ENCODE assay signal across 20 cellular contexts in the genomic region with DNA sequence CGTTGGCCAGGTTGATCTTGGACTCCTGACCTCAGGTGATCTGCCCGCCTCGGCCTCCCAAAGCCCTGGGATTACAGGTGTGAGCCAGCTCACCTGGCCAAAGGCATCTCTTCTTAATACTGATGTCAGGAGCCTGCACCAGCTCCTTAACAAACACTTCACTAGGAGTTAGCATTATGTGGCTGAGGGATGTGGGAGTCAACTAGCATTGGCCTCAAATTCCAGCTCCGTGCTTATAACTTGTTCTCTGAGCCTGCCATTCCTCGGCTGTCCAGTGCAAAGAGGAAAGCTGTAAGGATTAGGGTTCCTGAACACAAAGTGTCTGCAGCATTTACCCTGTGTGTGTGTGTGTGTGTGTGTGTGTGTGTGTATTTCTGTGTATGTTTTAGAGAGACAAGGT.
"Had no signal": no experiment of that assay in that cellular context is flagged by ENCODE, and none has a peak within 500 bp of the region (broad histone marks: within the 10 kb centered on the region; RNA-seq: fewer than 3 reads in every experiment).

No MANE protein-coding gene starts in this region.

- H3K27ac Mint-ChIP-seq: activated B cell treated with CpG ODN at 0.5 μM for 24 hours; activated CD4-positive, alpha-beta memory T cell treated with anti-CD3 and anti-CD28 coated beads for 36 hours; activated CD4-positive, alpha-beta T cell treated with anti-CD3 and anti-CD28 coated beads, Interleukin-2, amount 10 ng/mL, durations not matched to agents 24 days and 14 days; activated CD8-positive, alpha-beta T cell treated with anti-CD3 and anti-CD28 coated beads for 36 hours; activated naive CD4-positive, alpha-beta T cell treated with anti-CD3 and anti-CD28 coated beads for 36 hours; activated naive CD4-positive, alpha-beta T cell treated with anti-CD3 and anti-CD28 coated beads, Interleukin-2, amount 50 U/mL, for 72 hours; activated naive CD8-positive, alpha-beta T cell treated with anti-CD3 and anti-CD28 coated beads for 36 hours; activated T-cell treated with anti-CD3 and anti-CD28 coated beads, Interleukin-2, amount 50 U/mL, for 72 hours; activated T-helper 1 cell treated with anti-CD3 and anti-CD28 coated beads, Interleukin-12 subunit alpha, Interleukin-12 subunit beta, Interleukin-2, Interleukin-4 antibody, amounts not matched to agents 30 ng/mL and 10 ng/mL and 1 ng/mL, durations not matched to agents 14 hours and 24 hours and 36 hours; activated T-helper 17 cell treated with anti-CD3 and anti-CD28 coated beads, Interleukin-2, amount 50 U/mL, for 72 hours; brain; T-helper 1 cell treated with Interleukin-12 subunit alpha and Interleukin-12 subunit beta and Interleukin-4 antibody, amounts not matched to agents 30 μg/mL and 1 μg/mL, for 36 hours; T-helper 2 cell treated with Interferon-gamma antibody and Interleukin-4, amounts not matched to agents 5 μg/mL and 100 μg/mL, for 36 hours had no signal

- H3K4me3 Mint-ChIP-seq: activated B cell treated with CpG ODN at 0.5 μM for 24 hours; activated CD4-positive, alpha-beta memory T cell treated with anti-CD3 and anti-CD28 coated beads for 36 hours; activated CD4-positive, alpha-beta T cell treated with anti-CD3 and anti-CD28 coated beads, Interleukin-2, amount 10 ng/mL, durations not matched to agents 24 days and 14 days; activated CD8-positive, alpha-beta T cell treated with anti-CD3 and anti-CD28 coated beads for 36 hours; activated naive CD4-positive, alpha-beta T cell treated with anti-CD3 and anti-CD28 coated beads for 36 hours; activated naive CD8-positive, alpha-beta T cell treated with anti-CD3 and anti-CD28 coated beads for 36 hours; activated T-cell treated with anti-CD3 and anti-CD28 coated beads, Interleukin-2, amount 50 U/mL, for 4 hours; activated T-cell treated with anti-CD3 and anti-CD28 coated beads, Interleukin-2, amount 50 U/mL, for 72 hours; activated T-helper 1 cell treated with anti-CD3 and anti-CD28 coated beads, Interleukin-12 subunit alpha, Interleukin-12 subunit beta, Interleukin-2, Interleukin-4 antibody, amounts not matched to agents 30 ng/mL and 10 ng/mL and 1 ng/mL, durations not matched to agents 14 hours and 24 hours and 36 hours; T-helper 1 cell treated with Interleukin-12 subunit alpha and Interleukin-12 subunit beta and Interleukin-4 antibody, amounts not matched to agents 30 μg/mL and 1 μg/mL, for 36 hours; T-helper 2 cell treated with Interferon-gamma antibody and Interleukin-4, amounts not matched to agents 5 μg/mL and 100 μg/mL, for 36 hours had no signal

- DNase-seq: activated CD4-positive, alpha-beta memory T cell treated with anti-CD3 and anti-CD28 coated beads for 36 hours; activated CD4-positive, alpha-beta T cell treated with anti-CD3 and anti-CD28 coated beads, Interleukin-2, amount 50 U/mL, for 1 hour; activated naive CD4-positive, alpha-beta T cell treated with anti-CD3 and anti-CD28 coated beads for 36 hours; activated naive CD8-positive, alpha-beta T cell treated with anti-CD3 and anti-CD28 coated beads for 36 hours; activated T-cell treated with anti-CD3 and anti-CD28 coated beads, Interleukin-2, amount 50 U/mL, for 72 hours; cerebellar nuclear complex had no signal

- H3K9me3 Mint-ChIP-seq: activated CD4-positive, alpha-beta T cell treated with anti-CD3 and anti-CD28 coated beads, Interleukin-2, amount 10 ng/mL, durations not matched to agents 24 days and 14 days; activated CD8-positive, alpha-beta T cell treated with anti-CD3 and anti-CD28 coated beads for 36 hours; activated T-cell treated with anti-CD3 and anti-CD28 coated beads, Interleukin-2, amount 50 U/mL, for 4 hours; activated T-helper 17 cell treated with anti-CD3 and anti-CD28 coated beads, Interleukin-2, amount 50 U/mL, for 72 hours; central memory CD8-positive, alpha-beta T cell had no signal

- H3K4me3 ChIP-seq: adrenal gland, cardiac muscle cell had no signal

- H3K4me1 ChIP-seq: adrenal gland had no signal

- H3K36me3 Mint-ChIP-seq: activated CD4-positive, alpha-beta memory T cell treated with anti-CD3 and anti-CD28 coated beads for 36 hours; activated naive CD4-positive, alpha-beta T cell treated with anti-CD3 and anti-CD28 coated beads, Interleukin-2, amount 50 U/mL, for 72 hours; activated naive CD8-positive, alpha-beta T cell treated with anti-CD3 and anti-CD28 coated beads for 36 hours; brain had no signal

- H3K27ac ChIP-seq: adrenal gland, cardiac muscle cell, VCaP had no signal

- H3K27me3 Mint-ChIP-seq: activated T-helper 17 cell treated with anti-CD3 and anti-CD28 coated beads, Interleukin-2, amount 50 U/mL, for 72 hours had no signal

- H3K36me3 ChIP-seq: adrenal gland, cardiac muscle cell had no signal

- H3K9me3 ChIP-seq: adrenal gland had no signal

- H3K27me3 ChIP-seq: adrenal gland had no signal
